In the genomic region with DNA sequence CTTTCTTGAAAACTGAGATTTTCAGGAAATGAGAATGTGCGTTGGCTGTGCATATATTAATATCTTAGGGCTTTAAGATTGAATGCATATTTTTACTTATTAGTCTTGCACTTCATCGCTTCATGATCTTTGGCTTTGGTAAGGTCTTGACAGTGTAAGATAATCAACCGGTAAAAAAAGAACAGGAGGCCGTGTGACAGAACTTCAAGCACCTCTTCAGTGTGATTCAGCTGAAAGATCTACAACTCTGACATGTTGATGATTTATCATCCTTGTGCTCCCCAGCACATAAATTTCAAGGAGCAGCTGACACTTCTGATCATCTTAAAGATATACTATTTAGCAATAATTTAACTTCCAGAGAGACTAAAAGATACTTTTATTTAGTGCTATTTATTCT, we compare ENCODE assay signal across 8 cellular contexts.
"Had no signal": no experiment of that assay in that cellular context is flagged by ENCODE, and none has a peak within 500 bp of the region (broad histone marks: within the 10 kb centered on the region; RNA-seq: fewer than 3 reads in every experiment).

No MANE protein-coding gene starts in this region.

- H3K4me2 ChIP-seq: GM23338 had no signal

- H3K4me3 ChIP-seq: GM23338 had no signal

- H2AFZ ChIP-seq: GM23338 had no signal

- ATAC-seq: GM23338 had no signal

- DNase-seq: H9, HCEC 1CT, IMR-90, KBM-7 had no signal

- FAIRE-seq: H1, H54, HTR-8/SVneo had no signal
